Comparison of ENCODE assay signal across 1 cellular context in the genomic region with DNA sequence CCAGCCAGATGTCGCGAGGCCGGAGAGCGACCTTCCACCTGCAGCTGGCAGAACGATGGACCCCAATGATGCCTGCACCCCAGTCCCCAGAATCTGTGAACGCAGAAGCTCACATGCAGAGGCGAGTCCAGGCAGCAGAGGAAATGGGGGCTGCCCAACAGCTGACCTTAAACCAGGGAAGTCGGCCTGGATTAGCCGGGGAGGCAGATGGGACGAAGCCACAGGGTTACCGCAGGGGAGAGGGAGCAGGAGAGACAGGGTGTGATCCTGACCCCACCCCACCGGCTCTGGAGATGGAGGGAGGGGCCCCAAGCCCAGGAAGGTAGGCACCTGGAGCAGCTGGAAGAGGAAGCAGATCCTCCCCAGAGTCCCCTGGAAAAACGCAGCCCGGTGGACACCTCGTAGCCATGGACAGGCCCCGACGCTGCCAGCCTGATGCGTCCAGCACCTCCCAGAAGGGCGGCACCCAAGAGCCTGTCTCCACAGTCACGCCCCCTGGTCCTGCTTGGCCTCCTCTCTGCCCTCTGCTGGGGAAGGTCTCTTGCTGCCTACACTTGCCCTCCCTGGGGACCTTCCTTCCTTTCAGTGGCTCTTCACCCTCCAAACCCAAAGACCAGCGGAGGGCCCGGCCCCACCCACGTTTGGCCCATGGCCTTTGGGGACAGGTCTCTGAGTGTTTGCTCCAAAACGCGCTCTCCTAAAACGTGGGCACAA.
TF ChIP-seq lines count a peak whose summit lies in the region.

No MANE protein-coding gene starts in this region.

TF ChIP-seq in HepG2, 621 proteins besides CTCF, POLR2A, EP300 and RAD21:
- TF ChIP-seq, protein P1, sequence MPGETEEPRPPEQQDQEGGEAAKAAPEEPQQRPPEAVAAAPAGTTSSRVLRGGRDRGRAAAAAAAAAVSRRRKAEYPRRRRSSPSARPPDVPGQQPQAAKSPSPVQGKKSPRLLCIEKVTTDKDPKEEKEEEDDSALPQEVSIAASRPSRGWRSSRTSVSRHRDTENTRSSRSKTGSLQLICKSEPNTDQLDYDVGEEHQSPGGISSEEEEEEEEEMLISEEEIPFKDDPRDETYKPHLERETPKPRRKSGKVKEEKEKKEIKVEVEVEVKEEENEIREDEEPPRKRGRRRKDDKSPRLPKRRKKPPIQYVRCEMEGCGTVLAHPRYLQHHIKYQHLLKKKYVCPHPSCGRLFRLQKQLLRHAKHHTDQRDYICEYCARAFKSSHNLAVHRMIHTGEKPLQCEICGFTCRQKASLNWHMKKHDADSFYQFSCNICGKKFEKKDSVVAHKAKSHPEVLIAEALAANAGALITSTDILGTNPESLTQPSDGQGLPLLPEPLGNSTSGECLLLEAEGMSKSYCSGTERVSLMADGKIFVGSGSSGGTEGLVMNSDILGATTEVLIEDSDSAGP (CRISPR knock-in tag; IDR thresholded peaks at IDR 0.05; ENCODE audit: borderline replicate concordance): peak; percentile 42; the same call in 1 of the 2 replicates
- peak; percentile 43 for TF ChIP-seq SAP130 (CRISPR knock-in tag; IDR thresholded peaks at IDR 0.05; ENCODE audit: low read depth)
- TF ChIP-seq NFRKB (IDR thresholded peaks at IDR 0.05): no peak
- TF ChIP-seq GABPA (IDR thresholded peaks at IDR 0.05; ENCODE audit: low read depth, low read length): no peak
- 0 out of 2 replicates have a peak, but pooled peaks have one; percentile 8 for TF ChIP-seq GABPA (CRISPR knock-in tag; IDR thresholded peaks at IDR 0.05; ENCODE audit: low read depth)
- TF ChIP-seq, protein P2, sequence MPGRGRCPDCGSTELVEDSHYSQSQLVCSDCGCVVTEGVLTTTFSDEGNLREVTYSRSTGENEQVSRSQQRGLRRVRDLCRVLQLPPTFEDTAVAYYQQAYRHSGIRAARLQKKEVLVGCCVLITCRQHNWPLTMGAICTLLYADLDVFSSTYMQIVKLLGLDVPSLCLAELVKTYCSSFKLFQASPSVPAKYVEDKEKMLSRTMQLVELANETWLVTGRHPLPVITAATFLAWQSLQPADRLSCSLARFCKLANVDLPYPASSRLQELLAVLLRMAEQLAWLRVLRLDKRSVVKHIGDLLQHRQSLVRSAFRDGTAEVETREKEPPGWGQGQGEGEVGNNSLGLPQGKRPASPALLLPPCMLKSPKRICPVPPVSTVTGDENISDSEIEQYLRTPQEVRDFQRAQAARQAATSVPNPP (CRISPR knock-in tag; IDR thresholded peaks at IDR 0.05): no peak
- TF ChIP-seq XRCC5 (optimal IDR thresholded peaks at IDR 0.05; ENCODE audit: low read length): peak; percentile 69
- TF ChIP-seq ZBTB7A (CRISPR knock-in tag; IDR thresholded peaks at IDR 0.05): 0 out of 2 replicates have a peak, but pooled peaks have one; percentile 47
- TF ChIP-seq HIVEP1 (CRISPR knock-in tag; IDR thresholded peaks at IDR 0.05): no peak
- TF ChIP-seq, protein P3, sequence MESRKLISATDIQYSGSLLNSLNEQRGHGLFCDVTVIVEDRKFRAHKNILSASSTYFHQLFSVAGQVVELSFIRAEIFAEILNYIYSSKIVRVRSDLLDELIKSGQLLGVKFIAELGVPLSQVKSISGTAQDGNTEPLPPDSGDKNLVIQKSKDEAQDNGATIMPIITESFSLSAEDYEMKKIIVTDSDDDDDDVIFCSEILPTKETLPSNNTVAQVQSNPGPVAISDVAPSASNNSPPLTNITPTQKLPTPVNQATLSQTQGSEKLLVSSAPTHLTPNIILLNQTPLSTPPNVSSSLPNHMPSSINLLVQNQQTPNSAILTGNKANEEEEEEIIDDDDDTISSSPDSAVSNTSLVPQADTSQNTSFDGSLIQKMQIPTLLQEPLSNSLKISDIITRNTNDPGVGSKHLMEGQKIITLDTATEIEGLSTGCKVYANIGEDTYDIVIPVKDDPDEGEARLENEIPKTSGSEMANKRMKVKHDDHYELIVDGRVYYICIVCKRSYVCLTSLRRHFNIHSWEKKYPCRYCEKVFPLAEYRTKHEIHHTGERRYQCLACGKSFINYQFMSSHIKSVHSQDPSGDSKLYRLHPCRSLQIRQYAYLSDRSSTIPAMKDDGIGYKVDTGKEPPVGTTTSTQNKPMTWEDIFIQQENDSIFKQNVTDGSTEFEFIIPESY (CRISPR knock-in tag; IDR thresholded peaks at IDR 0.05): peak; percentile 57; the same call in 1 of the 2 replicates
- no peak for TF ChIP-seq ZNF10 (CRISPR knock-in tag; IDR thresholded peaks at IDR 0.05; ENCODE audit: borderline replicate concordance, low read depth)
- TF ChIP-seq AGO2 (optimal IDR thresholded peaks at IDR 0.05; ENCODE audit: low read depth, low read length): peak; percentile 73
- TF ChIP-seq HOXA3 (CRISPR knock-in tag; IDR thresholded peaks at IDR 0.05): peak; percentile 40; the same call in 1 of the 2 replicates
- no peak for TF ChIP-seq SP1 (IDR thresholded peaks at IDR 0.05)
- TF ChIP-seq SP1 (CRISPR knock-in tag; IDR thresholded peaks at IDR 0.05): peak; percentile 75
- no peak for TF ChIP-seq EEA1 (CRISPR knock-in tag; IDR thresholded peaks at IDR 0.05; ENCODE audit: borderline replicate concordance)
- TF ChIP-seq, protein P4, sequence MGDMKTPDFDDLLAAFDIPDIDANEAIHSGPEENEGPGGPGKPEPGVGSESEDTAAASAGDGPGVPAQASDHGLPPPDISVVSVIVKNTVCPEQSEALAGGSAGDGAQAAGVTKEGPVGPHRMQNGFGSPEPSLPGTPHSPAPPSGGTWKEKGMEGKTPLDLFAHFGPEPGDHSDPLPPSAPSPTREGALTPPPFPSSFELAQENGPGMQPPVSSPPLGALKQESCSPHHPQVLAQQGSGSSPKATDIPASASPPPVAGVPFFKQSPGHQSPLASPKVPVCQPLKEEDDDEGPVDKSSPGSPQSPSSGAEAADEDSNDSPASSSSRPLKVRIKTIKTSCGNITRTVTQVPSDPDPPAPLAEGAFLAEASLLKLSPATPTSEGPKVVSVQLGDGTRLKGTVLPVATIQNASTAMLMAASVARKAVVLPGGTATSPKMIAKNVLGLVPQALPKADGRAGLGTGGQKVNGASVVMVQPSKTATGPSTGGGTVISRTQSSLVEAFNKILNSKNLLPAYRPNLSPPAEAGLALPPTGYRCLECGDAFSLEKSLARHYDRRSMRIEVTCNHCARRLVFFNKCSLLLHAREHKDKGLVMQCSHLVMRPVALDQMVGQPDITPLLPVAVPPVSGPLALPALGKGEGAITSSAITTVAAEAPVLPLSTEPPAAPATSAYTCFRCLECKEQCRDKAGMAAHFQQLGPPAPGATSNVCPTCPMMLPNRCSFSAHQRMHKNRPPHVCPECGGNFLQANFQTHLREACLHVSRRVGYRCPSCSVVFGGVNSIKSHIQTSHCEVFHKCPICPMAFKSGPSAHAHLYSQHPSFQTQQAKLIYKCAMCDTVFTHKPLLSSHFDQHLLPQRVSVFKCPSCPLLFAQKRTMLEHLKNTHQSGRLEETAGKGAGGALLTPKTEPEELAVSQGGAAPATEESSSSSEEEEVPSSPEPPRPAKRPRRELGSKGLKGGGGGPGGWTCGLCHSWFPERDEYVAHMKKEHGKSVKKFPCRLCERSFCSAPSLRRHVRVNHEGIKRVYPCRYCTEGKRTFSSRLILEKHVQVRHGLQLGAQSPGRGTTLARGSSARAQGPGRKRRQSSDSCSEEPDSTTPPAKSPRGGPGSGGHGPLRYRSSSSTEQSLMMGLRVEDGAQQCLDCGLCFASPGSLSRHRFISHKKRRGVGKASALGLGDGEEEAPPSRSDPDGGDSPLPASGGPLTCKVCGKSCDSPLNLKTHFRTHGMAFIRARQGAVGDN (CRISPR knock-in tag; IDR thresholded peaks at IDR 0.05): peak; percentile 35
- TF ChIP-seq, protein P5, sequence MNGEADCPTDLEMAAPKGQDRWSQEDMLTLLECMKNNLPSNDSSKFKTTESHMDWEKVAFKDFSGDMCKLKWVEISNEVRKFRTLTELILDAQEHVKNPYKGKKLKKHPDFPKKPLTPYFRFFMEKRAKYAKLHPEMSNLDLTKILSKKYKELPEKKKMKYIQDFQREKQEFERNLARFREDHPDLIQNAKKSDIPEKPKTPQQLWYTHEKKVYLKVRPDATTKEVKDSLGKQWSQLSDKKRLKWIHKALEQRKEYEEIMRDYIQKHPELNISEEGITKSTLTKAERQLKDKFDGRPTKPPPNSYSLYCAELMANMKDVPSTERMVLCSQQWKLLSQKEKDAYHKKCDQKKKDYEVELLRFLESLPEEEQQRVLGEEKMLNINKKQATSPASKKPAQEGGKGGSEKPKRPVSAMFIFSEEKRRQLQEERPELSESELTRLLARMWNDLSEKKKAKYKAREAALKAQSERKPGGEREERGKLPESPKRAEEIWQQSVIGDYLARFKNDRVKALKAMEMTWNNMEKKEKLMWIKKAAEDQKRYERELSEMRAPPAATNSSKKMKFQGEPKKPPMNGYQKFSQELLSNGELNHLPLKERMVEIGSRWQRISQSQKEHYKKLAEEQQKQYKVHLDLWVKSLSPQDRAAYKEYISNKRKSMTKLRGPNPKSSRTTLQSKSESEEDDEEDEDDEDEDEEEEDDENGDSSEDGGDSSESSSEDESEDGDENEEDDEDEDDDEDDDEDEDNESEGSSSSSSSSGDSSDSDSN (CRISPR knock-in tag; IDR thresholded peaks at IDR 0.05): 0 out of 2 replicates have a peak, but pooled peaks have one; percentile 14
- TF ChIP-seq STAG1 (CRISPR knock-in tag; IDR thresholded peaks at IDR 0.05): peak; percentile 27; the same call in 1 of the 2 replicates
